28 cellular contexts compared by ENCODE assay signal in genomic region chr19:44620667-44621066, GRCh38. TPM values are rescaled to one million over a fixed set of nuclear protein-coding genes. Genes with fewer than 3 reads are reported as not detected.
"Had no signal": no experiment of that assay in that cellular context is flagged by ENCODE, and none has a peak within 500 bp of the region (broad histone marks: within the 10 kb centered on the region; RNA-seq: fewer than 3 reads in every experiment).

No MANE protein-coding gene starts in this region.

- H3K4me3 ChIP-seq: coronary artery, lower lobe of right lung, testis, uterus had no signal

- H3K27ac Mint-ChIP-seq: activated B cell treated with CpG ODN at 0.5 μM for 24 hours; activated CD4-positive, alpha-beta T cell treated with anti-CD3 and anti-CD28 coated beads for 36 hours; activated naive CD8-positive, alpha-beta T cell treated with anti-CD3 and anti-CD28 coated beads for 36 hours; T-helper 1 cell treated with Interleukin-12 subunit alpha and Interleukin-12 subunit beta and Interleukin-4 antibody, amounts not matched to agents 30 μg/mL and 1 μg/mL, for 36 hours had no signal

- H3K4me3 Mint-ChIP-seq: activated B cell treated with CpG ODN at 0.5 μM for 24 hours; activated CD4-positive, alpha-beta T cell treated with anti-CD3 and anti-CD28 coated beads for 36 hours; activated naive CD8-positive, alpha-beta T cell treated with anti-CD3 and anti-CD28 coated beads for 36 hours; activated T-cell treated with anti-CD3 and anti-CD28 coated beads, Interleukin-2, amount 50 U/mL, for 4 hours; naive thymus-derived CD4-positive, alpha-beta T cell; neural crest cell; T-helper 1 cell treated with Interleukin-12 subunit alpha and Interleukin-12 subunit beta and Interleukin-4 antibody, amounts not matched to agents 30 μg/mL and 1 μg/mL, for 36 hours had no signal

- H3K4me1 Mint-ChIP-seq: activated B cell treated with CpG ODN at 0.5 μM for 24 hours; activated CD4-positive, alpha-beta T cell treated with anti-CD3 and anti-CD28 coated beads for 36 hours; activated naive CD8-positive, alpha-beta T cell treated with anti-CD3 and anti-CD28 coated beads for 36 hours; neural crest cell had no signal

- ATAC-seq: activated CD4-positive, alpha-beta T cell treated with anti-CD3 and anti-CD28 coated beads for 36 hours; activated T-cell treated with anti-CD3 and anti-CD28 coated beads, Interleukin-2, amount 50 U/mL, for 4 hours; left cardiac atrium; lower lobe of right lung; naive thymus-derived CD4-positive, alpha-beta T cell had no signal

- H3K9me3 ChIP-seq: lower lobe of right lung, testis, uterus had no signal

- H3K4me1 ChIP-seq: testis, uterus had no signal

- H3K36me3 ChIP-seq: lower lobe of right lung, uterus had no signal

- H3K36me3 Mint-ChIP-seq: activated naive CD8-positive, alpha-beta T cell treated with anti-CD3 and anti-CD28 coated beads for 36 hours; naive thymus-derived CD4-positive, alpha-beta T cell had no signal

- H3K9me3 Mint-ChIP-seq: activated B cell treated with CpG ODN at 0.5 μM for 24 hours; activated naive CD8-positive, alpha-beta T cell treated with anti-CD3 and anti-CD28 coated beads for 36 hours; activated T-cell treated with anti-CD3 and anti-CD28 coated beads, Interleukin-2, amount 50 U/mL, for 4 hours; neural crest cell had no signal

- H3K27me3 ChIP-seq: testis, uterus had no signal

- H3K27me3 Mint-ChIP-seq: activated naive CD8-positive, alpha-beta T cell treated with anti-CD3 and anti-CD28 coated beads for 36 hours had no signal

- DNase-seq: activated B cell treated with CpG ODN at 0.5 μM for 24 hours; activated CD4-positive, alpha-beta T cell treated with anti-CD3 and anti-CD28 coated beads for 36 hours; activated CD4-positive, alpha-beta T cell treated with anti-CD3 and anti-CD28 coated beads, Interleukin-2, amount 50 U/mL, for 4 hours; activated CD8-positive, alpha-beta memory T cell treated with anti-CD3 and anti-CD28 coated beads, Interleukin-2, amount 50 U/mL, for 48 hours; activated naive CD4-positive, alpha-beta T cell treated with Interleukin-2 at 50 U/mL for 16 hours; activated naive CD8-positive, alpha-beta T cell treated with anti-CD3 and anti-CD28 coated beads for 36 hours; activated T-cell treated with anti-CD3 and anti-CD28 coated beads, Interleukin-2, amount 50 U/mL, for 4 hours; cerebellar nuclear complex; hypothalamus; left cardiac atrium; lower lobe of right lung; naive thymus-derived CD4-positive, alpha-beta T cell; retina; stimulated activated CD4-positive, alpha-beta T cell treated with anti-CD3 and anti-CD28 coated beads, Interleukin-2, amount 100 ng/mL, for 48 hours; stimulated activated CD8-positive, alpha-beta memory T cell treated with anti-CD3 and anti-CD28 coated beads, Interleukin-4, amount 100 ng/mL, for 48 hours; stimulated activated naive CD4-positive, alpha-beta T cell; T1000; testis; trophoblast cell; uterus had no signal

RNA-seq across cellular contexts. Expression of gene IGSF23, which starts 7.3 kb away (rescaled TPM):
- total RNA-seq: activated B cell treated with CpG ODN at 0.5 μM for 24 hours; activated CD4-positive, alpha-beta T cell treated with anti-CD3 and anti-CD28 coated beads for 36 hours; activated CD8-positive, alpha-beta memory T cell treated with anti-CD3 and anti-CD28 coated beads for 36 hours; activated naive CD8-positive, alpha-beta T cell treated with anti-CD3 and anti-CD28 coated beads for 36 hours; activated T-cell treated with anti-CD3 and anti-CD28 coated beads, Interleukin-2, amount 50 U/mL, for 4 hours; frontal cortex; left cardiac atrium; lower lobe of right lung; mesenteric fat pad; naive thymus-derived CD4-positive, alpha-beta T cell; neural crest cell; omental fat pad; posterior vena cava; uterus had no signal

RNA-seq across cellular contexts. Expression of gene PVR, which starts 23.0 kb away (rescaled TPM):
- total RNA-seq: activated B cell treated with CpG ODN at 0.5 μM for 24 hours had no signal

RNA-seq across cellular contexts. Expression of gene CEACAM19, which starts 50.6 kb away (rescaled TPM):
- total RNA-seq: activated B cell treated with CpG ODN at 0.5 μM for 24 hours had no signal
